In the genomic region with DNA sequence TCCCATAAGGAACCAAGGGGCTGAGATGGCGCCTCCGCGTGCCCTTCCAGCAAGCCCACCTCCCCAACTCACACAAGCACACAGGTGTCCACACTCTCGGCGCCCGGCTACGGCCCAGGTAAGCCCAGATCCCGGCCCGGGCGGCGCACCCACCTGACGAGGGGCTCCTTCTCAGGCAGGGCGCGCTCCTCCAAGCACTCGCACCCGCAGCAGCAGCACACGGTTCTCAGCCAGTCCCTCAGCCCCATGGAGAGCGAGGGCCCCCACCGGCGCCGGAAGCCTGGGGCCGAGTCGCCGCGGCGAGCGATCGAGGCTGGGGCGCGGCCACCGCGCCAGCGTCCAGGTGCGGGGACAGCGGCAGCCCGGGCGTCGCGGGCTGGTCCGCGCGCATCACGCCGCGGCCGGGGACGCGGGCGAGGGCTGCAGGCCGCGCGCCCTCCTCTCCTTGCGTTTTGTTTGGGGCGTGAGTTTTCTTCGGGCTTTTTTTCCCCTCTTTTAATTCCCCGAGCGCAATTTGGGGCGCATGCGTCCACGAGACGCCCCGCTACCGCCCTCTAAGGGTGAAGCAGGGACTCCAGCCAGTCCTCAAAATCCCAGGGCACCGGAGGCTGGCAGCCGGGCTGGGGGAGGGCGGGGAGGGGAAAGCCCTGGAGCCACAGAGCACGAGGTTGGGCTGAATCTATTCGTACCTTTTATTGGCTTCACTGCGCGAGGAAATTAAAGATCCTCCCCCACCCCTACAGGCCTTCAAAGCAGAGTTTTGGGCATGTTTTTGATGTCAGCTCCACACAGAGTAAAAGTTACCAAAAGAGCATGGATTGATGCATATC, we compare ENCODE assay signal across 1 cellular context.
TF ChIP-seq lines count a peak whose summit lies in the region.

A gene with protein sequence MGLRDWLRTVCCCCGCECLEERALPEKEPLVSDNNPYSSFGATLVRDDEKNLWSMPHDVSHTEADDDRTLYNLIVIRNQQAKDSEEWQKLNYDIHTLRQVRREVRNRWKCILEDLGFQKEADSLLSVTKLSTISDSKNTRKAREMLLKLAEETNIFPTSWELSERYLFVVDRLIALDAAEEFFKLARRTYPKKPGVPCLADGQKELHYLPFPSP (minus strand): TSS at position 472 of the 830 bp plus-strand sequence. CDS start 224 bp downstream, at position 248.

TF ChIP-seq in GM12878, 131 proteins besides CTCF, POLR2A, EP300 and RAD21 (continued from another document and continues in another):
- TF ChIP-seq SUPT20H (IDR thresholded peaks at IDR 0.05; ENCODE audit: borderline replicate concordance, control insufficient read depth, low read depth, low read length) (no peak), YY1 (IDR thresholded peaks at IDR 0.05; ENCODE audit: low read depth, low read length) (peak; percentile 29; the same call in 1 of the 2 replicates), YBX1 (IDR thresholded peaks at IDR 0.05) (no peak), EGR1 (IDR thresholded peaks at IDR 0.05; ENCODE audit: borderline replicate concordance in 1 of 2, low read depth in 2 of 2, low read length in 2 of 2) (no peak), MXI1 (IDR thresholded peaks at IDR 0.05; ENCODE audit: low read depth, low read length) (no peak), SMC3 (IDR thresholded peaks at IDR 0.05; ENCODE audit: borderline replicate concordance, low read length) (peak; percentile 27; the same call in 1 of the 2 replicates), CHD2 (IDR thresholded peaks at IDR 0.05; ENCODE audit: borderline replicate concordance, low read depth, low read length) (no peak), SMAD1 (IDR thresholded peaks at IDR 0.05; ENCODE audit: low read depth, partially characterized antibody) (no peak), GATAD2B (conservative IDR thresholded peaks at IDR 0.05; ENCODE audit: low read depth) (peak; percentile 88; the same call in 1 of the 2 replicates), NFIC (IDR thresholded peaks at IDR 0.05; ENCODE audit: low read depth, low read length) (no peak), LARP7 (IDR thresholded peaks at IDR 0.05) (peak; percentile 97; the same call in 1 of the 2 replicates), MEF2B (IDR thresholded peaks at IDR 0.05; ENCODE audit: partially characterized antibody, poor library complexity, severe bottlenecking) (peak; percentile 14), FOXK2 (IDR thresholded peaks at IDR 0.05) (no peak), MYB (IDR thresholded peaks at IDR 0.05; ENCODE audit: borderline replicate concordance, low read depth, low read length) (no peak), ZNF274 (IDR thresholded peaks at IDR 0.05; ENCODE audit: insufficient read depth, insufficient read length) (no peak), PAX8 (IDR thresholded peaks at IDR 0.05) (no peak), BMI1 (IDR thresholded peaks at IDR 0.05; ENCODE audit: borderline replicate concordance) (no peak), JUND (IDR thresholded peaks at IDR 0.05; ENCODE audit: low read depth, low read length) (no peak), NR2C2 (IDR thresholded peaks at IDR 0.05; ENCODE audit: borderline replicate concordance, control insufficient read depth, insufficient read length, low read depth) (no peak), RELA (IDR thresholded peaks at IDR 0.05; ENCODE audit: borderline replicate concordance, partially characterized antibody) (peak; percentile 37), EZH2 (IDR thresholded peaks at IDR 0.05; ENCODE audit: borderline replicate concordance, control insufficient read depth, low read depth, low read length) (no peak), PAX5 (IDR thresholded peaks at IDR 0.05; ENCODE audit: borderline replicate concordance, low read depth, low read length) (no peak), MTA3 (IDR thresholded peaks at IDR 0.05; ENCODE audit: borderline replicate concordance, low read length) (no peak), IRF4 (IDR thresholded peaks at IDR 0.05; ENCODE audit: low read depth, low read length) (no peak), ZZZ3 (IDR thresholded peaks at IDR 0.05; ENCODE audit: control insufficient read depth, insufficient read length, low read depth) (no peak), ZNF622 (IDR thresholded peaks at IDR 0.05) (no peak), SMAD5 (IDR thresholded peaks at IDR 0.05; ENCODE audit: low read depth) (no peak), TCF3 (IDR thresholded peaks at IDR 0.05; ENCODE audit: borderline replicate concordance, insufficient read depth, low read depth, low read length) (no peak), TCF12 (IDR thresholded peaks at IDR 0.05; ENCODE audit: low read depth, low read length) (0 out of 2 replicates have a peak, but pooled peaks have one; percentile 28), SMARCA5 (IDR thresholded peaks at IDR 0.05) (peak; percentile 93), RBBP5 (conservative IDR thresholded peaks at IDR 0.05) (no peak), EED (IDR thresholded peaks at IDR 0.05; ENCODE audit: low read depth) (peak; percentile 33; the same call in 1 of the 2 replicates), RUNX3 (IDR thresholded peaks at IDR 0.05; ENCODE audit: low read length) (no peak; the same call in 1 of the 2 replicates)
- TF ChIP-seq, protein P1, sequence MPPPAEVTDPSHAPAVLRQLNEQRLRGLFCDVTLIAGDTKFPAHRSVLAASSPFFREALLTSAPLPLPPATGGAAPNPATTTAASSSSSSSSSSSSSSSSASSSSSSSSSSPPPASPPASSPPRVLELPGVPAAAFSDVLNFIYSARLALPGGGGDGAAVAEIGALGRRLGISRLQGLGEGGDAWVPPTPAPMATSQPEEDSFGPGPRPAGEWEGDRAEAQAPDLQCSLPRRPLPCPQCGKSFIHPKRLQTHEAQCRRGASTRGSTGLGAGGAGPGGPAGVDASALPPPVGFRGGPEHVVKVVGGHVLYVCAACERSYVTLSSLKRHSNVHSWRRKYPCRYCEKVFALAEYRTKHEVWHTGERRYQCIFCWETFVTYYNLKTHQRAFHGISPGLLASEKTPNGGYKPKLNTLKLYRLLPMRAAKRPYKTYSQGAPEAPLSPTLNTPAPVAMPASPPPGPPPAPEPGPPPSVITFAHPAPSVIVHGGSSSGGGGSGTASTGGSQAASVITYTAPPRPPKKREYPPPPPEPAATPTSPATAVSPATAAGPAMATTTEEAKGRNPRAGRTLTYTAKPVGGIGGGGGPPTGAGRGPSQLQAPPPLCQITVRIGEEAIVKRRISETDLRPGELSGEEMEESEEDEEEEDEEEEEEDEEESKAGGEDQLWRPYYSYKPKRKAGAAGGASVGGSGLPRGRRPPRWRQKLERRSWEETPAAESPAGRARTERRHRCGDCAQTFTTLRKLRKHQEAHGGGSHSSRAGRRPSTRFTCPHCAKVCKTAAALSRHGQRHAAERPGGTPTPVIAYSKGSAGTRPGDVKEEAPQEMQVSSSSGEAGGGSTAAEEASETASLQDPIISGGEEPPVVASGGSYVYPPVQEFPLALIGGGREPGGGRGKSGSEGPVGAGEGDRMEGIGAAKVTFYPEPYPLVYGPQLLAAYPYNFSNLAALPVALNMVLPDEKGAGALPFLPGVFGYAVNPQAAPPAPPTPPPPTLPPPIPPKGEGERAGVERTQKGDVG (CRISPR knock-in tag; IDR thresholded peaks at IDR 0.05), result no peak
- TF ChIP-seq, protein P2, sequence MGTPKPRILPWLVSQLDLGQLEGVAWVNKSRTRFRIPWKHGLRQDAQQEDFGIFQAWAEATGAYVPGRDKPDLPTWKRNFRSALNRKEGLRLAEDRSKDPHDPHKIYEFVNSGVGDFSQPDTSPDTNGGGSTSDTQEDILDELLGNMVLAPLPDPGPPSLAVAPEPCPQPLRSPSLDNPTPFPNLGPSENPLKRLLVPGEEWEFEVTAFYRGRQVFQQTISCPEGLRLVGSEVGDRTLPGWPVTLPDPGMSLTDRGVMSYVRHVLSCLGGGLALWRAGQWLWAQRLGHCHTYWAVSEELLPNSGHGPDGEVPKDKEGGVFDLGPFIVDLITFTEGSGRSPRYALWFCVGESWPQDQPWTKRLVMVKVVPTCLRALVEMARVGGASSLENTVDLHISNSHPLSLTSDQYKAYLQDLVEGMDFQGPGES (IDR thresholded peaks at IDR 0.05), result no peak; the same call in 1 of the 2 replicates
- TF ChIP-seq, protein P3, sequence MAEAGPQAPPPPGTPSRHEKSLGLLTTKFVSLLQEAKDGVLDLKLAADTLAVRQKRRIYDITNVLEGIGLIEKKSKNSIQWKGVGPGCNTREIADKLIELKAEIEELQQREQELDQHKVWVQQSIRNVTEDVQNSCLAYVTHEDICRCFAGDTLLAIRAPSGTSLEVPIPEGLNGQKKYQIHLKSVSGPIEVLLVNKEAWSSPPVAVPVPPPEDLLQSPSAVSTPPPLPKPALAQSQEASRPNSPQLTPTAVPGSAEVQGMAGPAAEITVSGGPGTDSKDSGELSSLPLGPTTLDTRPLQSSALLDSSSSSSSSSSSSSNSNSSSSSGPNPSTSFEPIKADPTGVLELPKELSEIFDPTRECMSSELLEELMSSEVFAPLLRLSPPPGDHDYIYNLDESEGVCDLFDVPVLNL (IDR thresholded peaks at IDR 0.05; ENCODE audit: low read depth, low read length), result no peak
- TF ChIP-seq, protein P4, sequence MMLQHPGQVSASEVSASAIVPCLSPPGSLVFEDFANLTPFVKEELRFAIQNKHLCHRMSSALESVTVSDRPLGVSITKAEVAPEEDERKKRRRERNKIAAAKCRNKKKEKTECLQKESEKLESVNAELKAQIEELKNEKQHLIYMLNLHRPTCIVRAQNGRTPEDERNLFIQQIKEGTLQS (IDR thresholded peaks at IDR 0.05; ENCODE audit: borderline replicate concordance, extremely low read depth, low read depth, low read length), result no peak
- TF ChIP-seq, protein P5, sequence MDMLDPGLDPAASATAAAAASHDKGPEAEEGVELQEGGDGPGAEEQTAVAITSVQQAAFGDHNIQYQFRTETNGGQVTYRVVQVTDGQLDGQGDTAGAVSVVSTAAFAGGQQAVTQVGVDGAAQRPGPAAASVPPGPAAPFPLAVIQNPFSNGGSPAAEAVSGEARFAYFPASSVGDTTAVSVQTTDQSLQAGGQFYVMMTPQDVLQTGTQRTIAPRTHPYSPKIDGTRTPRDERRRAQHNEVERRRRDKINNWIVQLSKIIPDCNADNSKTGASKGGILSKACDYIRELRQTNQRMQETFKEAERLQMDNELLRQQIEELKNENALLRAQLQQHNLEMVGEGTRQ (IDR thresholded peaks at IDR 0.05; ENCODE audit: borderline replicate concordance, low read depth, low read length), result no peak
- TF ChIP-seq, protein P6, sequence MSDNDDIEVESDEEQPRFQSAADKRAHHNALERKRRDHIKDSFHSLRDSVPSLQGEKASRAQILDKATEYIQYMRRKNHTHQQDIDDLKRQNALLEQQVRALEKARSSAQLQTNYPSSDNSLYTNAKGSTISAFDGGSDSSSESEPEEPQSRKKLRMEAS (IDR thresholded peaks at IDR 0.05; ENCODE audit: low read depth, low read length), result no peak; the same call in 1 of the 2 replicates
- TF ChIP-seq, protein P7, sequence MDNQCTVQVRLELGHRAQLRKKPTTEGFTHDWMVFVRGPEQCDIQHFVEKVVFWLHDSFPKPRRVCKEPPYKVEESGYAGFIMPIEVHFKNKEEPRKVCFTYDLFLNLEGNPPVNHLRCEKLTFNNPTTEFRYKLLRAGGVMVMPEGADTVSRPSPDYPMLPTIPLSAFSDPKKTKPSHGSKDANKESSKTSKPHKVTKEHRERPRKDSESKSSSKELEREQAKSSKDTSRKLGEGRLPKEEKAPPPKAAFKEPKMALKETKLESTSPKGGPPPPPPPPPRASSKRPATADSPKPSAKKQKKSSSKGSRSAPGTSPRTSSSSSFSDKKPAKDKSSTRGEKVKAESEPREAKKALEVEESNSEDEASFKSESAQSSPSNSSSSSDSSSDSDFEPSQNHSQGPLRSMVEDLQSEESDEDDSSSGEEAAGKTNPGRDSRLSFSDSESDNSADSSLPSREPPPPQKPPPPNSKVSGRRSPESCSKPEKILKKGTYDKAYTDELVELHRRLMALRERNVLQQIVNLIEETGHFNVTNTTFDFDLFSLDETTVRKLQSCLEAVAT (IDR thresholded peaks at IDR 0.05), result peak; percentile 44; the same call in 1 of the 2 replicates
- TF ChIP-seq, protein P8, sequence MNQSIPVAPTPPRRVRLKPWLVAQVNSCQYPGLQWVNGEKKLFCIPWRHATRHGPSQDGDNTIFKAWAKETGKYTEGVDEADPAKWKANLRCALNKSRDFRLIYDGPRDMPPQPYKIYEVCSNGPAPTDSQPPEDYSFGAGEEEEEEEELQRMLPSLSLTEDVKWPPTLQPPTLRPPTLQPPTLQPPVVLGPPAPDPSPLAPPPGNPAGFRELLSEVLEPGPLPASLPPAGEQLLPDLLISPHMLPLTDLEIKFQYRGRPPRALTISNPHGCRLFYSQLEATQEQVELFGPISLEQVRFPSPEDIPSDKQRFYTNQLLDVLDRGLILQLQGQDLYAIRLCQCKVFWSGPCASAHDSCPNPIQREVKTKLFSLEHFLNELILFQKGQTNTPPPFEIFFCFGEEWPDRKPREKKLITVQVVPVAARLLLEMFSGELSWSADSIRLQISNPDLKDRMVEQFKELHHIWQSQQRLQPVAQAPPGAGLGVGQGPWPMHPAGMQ (IDR thresholded peaks at IDR 0.05; ENCODE audit: borderline replicate concordance), result no peak
- TF ChIP-seq, protein P9, sequence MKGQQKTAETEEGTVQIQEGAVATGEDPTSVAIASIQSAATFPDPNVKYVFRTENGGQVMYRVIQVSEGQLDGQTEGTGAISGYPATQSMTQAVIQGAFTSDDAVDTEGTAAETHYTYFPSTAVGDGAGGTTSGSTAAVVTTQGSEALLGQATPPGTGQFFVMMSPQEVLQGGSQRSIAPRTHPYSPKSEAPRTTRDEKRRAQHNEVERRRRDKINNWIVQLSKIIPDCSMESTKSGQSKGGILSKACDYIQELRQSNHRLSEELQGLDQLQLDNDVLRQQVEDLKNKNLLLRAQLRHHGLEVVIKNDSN (IDR thresholded peaks at IDR 0.05; ENCODE audit: borderline replicate concordance, extremely low read length, insufficient read depth, low read depth, low read length), result no peak
- TF ChIP-seq, protein P10, sequence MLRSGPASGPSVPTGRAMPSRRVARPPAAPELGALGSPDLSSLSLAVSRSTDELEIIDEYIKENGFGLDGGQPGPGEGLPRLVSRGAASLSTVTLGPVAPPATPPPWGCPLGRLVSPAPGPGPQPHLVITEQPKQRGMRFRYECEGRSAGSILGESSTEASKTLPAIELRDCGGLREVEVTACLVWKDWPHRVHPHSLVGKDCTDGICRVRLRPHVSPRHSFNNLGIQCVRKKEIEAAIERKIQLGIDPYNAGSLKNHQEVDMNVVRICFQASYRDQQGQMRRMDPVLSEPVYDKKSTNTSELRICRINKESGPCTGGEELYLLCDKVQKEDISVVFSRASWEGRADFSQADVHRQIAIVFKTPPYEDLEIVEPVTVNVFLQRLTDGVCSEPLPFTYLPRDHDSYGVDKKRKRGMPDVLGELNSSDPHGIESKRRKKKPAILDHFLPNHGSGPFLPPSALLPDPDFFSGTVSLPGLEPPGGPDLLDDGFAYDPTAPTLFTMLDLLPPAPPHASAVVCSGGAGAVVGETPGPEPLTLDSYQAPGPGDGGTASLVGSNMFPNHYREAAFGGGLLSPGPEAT (IDR thresholded peaks at IDR 0.05; ENCODE audit: low read depth), result no peak
